ENCODE assay signal across 1 cellular context in genomic region chr13:91153372-91153771, GRCh38.
TF ChIP-seq lines count a peak whose summit lies in the region.

No MANE protein-coding gene starts in this region.

TF ChIP-seq in GM23338, 12 proteins besides CTCF, POLR2A, EP300 and RAD21 (continued from another document):
- no peak for TF ChIP-seq STAT1 (IDR thresholded peaks at IDR 0.05; ENCODE audit: unreplicated experiment)
- no peak for TF ChIP-seq JUNB (IDR thresholded peaks at IDR 0.05; ENCODE audit: unreplicated experiment)
- no peak for TF ChIP-seq EZH2phosphoT487 (IDR thresholded peaks at IDR 0.05; ENCODE audit: unreplicated experiment)
- TF ChIP-seq REST (IDR thresholded peaks at IDR 0.05; ENCODE audit: unreplicated experiment): no peak
- no peak for TF ChIP-seq ZNF114 (CRISPR knock-in tag; IDR thresholded peaks at IDR 0.05)
- no peak for TF ChIP-seq CREB1 (CRISPR knock-in tag; IDR thresholded peaks at IDR 0.05; ENCODE audit: low read depth)
